In the genomic region with DNA sequence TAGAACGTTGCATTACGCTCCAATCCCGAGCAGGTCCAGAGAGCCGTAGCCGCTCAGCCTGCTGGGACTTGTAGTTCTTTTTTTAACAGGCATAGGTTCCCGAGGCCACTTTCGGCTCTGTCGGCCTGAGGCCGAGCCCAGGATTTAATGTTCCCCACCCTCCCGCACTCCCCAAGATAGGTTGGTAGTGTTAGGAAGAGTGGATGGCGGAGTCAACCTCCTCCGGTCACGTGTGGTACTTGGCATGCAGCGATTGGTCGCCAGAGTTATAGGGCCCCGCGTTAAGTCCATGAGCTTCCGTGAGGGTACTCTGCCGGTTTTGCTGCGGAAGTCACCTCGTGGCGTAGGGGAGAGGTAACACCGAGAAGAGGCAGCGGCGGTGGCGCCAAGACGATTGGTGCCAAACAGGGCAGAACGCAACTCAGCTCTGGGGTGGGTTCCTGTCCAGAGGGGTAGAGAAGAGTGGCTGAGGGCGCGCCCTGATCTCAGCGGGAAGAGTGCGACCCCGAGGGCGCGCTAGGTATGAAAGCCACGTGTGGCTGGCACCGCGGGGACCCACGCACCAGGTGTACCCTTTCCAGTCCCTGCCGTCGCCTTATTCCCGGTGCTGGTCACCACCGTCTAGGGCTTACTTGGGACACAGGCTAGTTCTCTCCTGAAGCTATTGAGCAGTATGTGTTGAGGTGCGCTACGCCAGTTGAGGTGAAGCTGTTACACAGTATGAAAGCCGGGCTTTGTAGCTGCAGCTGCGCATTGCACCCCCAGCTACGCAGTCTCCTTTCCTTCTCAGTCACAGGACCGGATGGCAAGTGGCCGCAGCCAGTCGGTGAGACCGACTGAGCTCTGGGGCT, we compare ENCODE assay signal across 9 cellular contexts.
A peak's percentile ranks its signal among the peaks of the same experiment; 100 is the strongest.
DNase-seq lines count a peak whose midpoint lies in the region; ATAC-seq, FAIRE-seq and TF ChIP-seq lines count a peak whose summit lies in the region.
"Had no signal": no experiment of that assay in that cellular context is flagged by ENCODE, and none has a peak within 500 bp of the region (broad histone marks: within the 10 kb centered on the region; RNA-seq: fewer than 3 reads in every experiment).

No MANE protein-coding gene starts in this region.

- H3K4me1 ChIP-seq in suprapubic skin, result peaks cover 3% of the 10 kb centered on the region
- H3K4me1 ChIP-seq: BLaER1 had no signal

- H3K4me1 Mint-ChIP-seq in activated naive CD8-positive, alpha-beta T cell treated with anti-CD3 and anti-CD28 coated beads, Interleukin-2, amount 10 ng/mL, durations not matched to agents 7 days and 5 days, result peaks cover 20% of the 10 kb centered on the region

- H3K27ac ChIP-seq in suprapubic skin, result peak overlapping the region; percentile 89
- H3K27ac ChIP-seq: BLaER1 had no signal

- peak; percentile 81 for ATAC-seq in activated naive CD8-positive, alpha-beta T cell treated with anti-CD3 and anti-CD28 coated beads, Interleukin-2, amount 10 ng/mL, durations not matched to agents 7 days and 5 days (ENCODE audit: low read depth)

- H3K36me3 ChIP-seq in suprapubic skin, result no peaks in the 10 kb centered on the region
- H3K36me3 ChIP-seq: BLaER1 had no signal

- no peaks in the 10 kb centered on the region for H3K9me3 Mint-ChIP-seq in activated naive CD8-positive, alpha-beta T cell treated with anti-CD3 and anti-CD28 coated beads, Interleukin-2, amount 10 ng/mL, durations not matched to agents 7 days and 5 days

- TF ChIP-seq CTCF in lower leg skin (IDR thresholded peaks at IDR 0.05) (no peak), suprapubic skin (IDR thresholded peaks at IDR 0.05) (no peak)

- POLR2A ChIA-PET in activated naive CD8-positive, alpha-beta T cell treated with anti-CD3 and anti-CD28 coated beads, Interleukin-2, amount 10 ng/mL, durations not matched to agents 7 days and 5 days (lab: Charles Lee), result interaction anchor here (0.9 to 2.5 kb wide), 8 partner anchors 17 to 491 kb away, joined by 3 to 19 read pairs (median 5); partner anchors contain the start of gene KDM5D

- H3K27me3 ChIP-seq in suprapubic skin, result no peaks in the 10 kb centered on the region
- H3K27me3 ChIP-seq: BLaER1 had no signal

- no peak for FAIRE-seq in HTR-8/SVneo (lab: Jason Lieb, UNC)

- TF ChIP-seq POLR2A in lower leg skin (IDR thresholded peaks at IDR 0.05), result no peak
- no peak for TF ChIP-seq POLR2A in suprapubic skin (IDR thresholded peaks at IDR 0.05)

- H3K4me3 Mint-ChIP-seq in activated naive CD8-positive, alpha-beta T cell treated with anti-CD3 and anti-CD28 coated beads, Interleukin-2, amount 10 ng/mL, durations not matched to agents 7 days and 5 days, result peak overlapping the region; percentile 95

- peak overlapping the region; percentile 95 for H3K27ac Mint-ChIP-seq in activated naive CD8-positive, alpha-beta T cell treated with anti-CD3 and anti-CD28 coated beads, Interleukin-2, amount 10 ng/mL, durations not matched to agents 7 days and 5 days

- peak overlapping the region; percentile 52 for H3K4me3 ChIP-seq in lower leg skin (ENCODE audit: low read depth, poor library complexity, severe bottlenecking)
- H3K4me3 ChIP-seq in suprapubic skin, result peak overlapping the region; percentile 73
- H3K4me3 ChIP-seq: BLaER1 had no signal

- intact Hi-C loops in lower leg skin (cut with DNase I; ENCODE audit: low total_unique reads), result no loop called here

- H3K9me3 ChIP-seq in suprapubic skin, result no peaks in the 10 kb centered on the region
- H3K9me3 ChIP-seq: BLaER1 had no signal

- DNase-seq in activated CD8-positive, alpha-beta memory T cell treated with anti-CD3 and anti-CD28 coated beads, Interleukin-2, amount 50 U/mL, for 24 hours (ENCODE audit: extremely low read depth), result peak; percentile 57
- no peak for DNase-seq in activated CD8-positive, alpha-beta memory T cell treated with anti-CD3 and anti-CD28 coated beads, Interleukin-2, amount 50 U/mL, for 4 hours
- peak; percentile 98 for DNase-seq in NCI-H2196 treated with DMSO at 0.1 percent for 48 hours (lab: John Stamatoyannopoulos, UW; ENCODE audit: unreplicated experiment)
- DNase-seq in activated naive CD8-positive, alpha-beta T cell treated with anti-CD3 and anti-CD28 coated beads, Interleukin-2, amount 10 ng/mL, durations not matched to agents 7 days and 5 days, result peak; percentile 75
- peak in 1 of 2 donors; percentile 93 for DNase-seq in lower leg skin (ENCODE audit: low spot score in 2 of 2)
- DNase-seq in suprapubic skin (ENCODE audit: low spot score in 2 of 2), result peak in 1 of 2 donors; percentile 92
- DNase-seq in islet precursor cell, result no peak
- no peak for DNase-seq in HTR-8/SVneo (ENCODE audit: insufficient read length, low spot score)

- WGBS in lower leg skin, 2 donors, result 1% methylated on average over 39 of the region's 52 CpGs; no CpG with 5 or more reads in 1 of the 2 donors
- no CpG with 5 or more reads among the region's 52 CpGs for WGBS in suprapubic skin

- no peaks in the 10 kb centered on the region for H3K27me3 Mint-ChIP-seq in activated naive CD8-positive, alpha-beta T cell treated with anti-CD3 and anti-CD28 coated beads, Interleukin-2, amount 10 ng/mL, durations not matched to agents 7 days and 5 days

- H3K36me3 Mint-ChIP-seq in activated naive CD8-positive, alpha-beta T cell treated with anti-CD3 and anti-CD28 coated beads, Interleukin-2, amount 10 ng/mL, durations not matched to agents 7 days and 5 days, result peaks cover 8% of the 10 kb centered on the region

- no peak for TF ChIP-seq EP300 in suprapubic skin (IDR thresholded peaks at IDR 0.05)

Comparison
In these comparisons a context has a peak if more than half of its experiments do, and no peak if none do; other contexts are left out.
1. DNase-seq: peak in activated CD8-positive, alpha-beta memory T cell treated with anti-CD3 and anti-CD28 coated beads, Interleukin-2, amount 50 U/mL, for 24 hours (single experiment), NCI-H2196 treated with DMSO at 0.1 percent for 48 hours (single experiment) and activated naive CD8-positive, alpha-beta T cell treated with anti-CD3 and anti-CD28 coated beads, Interleukin-2, amount 10 ng/mL, durations not matched to agents 7 days and 5 days (single experiment); none in activated CD8-positive, alpha-beta memory T cell treated with anti-CD3 and anti-CD28 coated beads, Interleukin-2, amount 50 U/mL, for 4 hours (single experiment), islet precursor cell (single experiment) and HTR-8/SVneo (single experiment).